ENCODE assay signal across 31 cellular contexts in genomic region chr1:172940170-172940855, GRCh38.
DNase-seq lines count a peak whose midpoint lies in the region; ATAC-seq, FAIRE-seq and TF ChIP-seq lines count a peak whose summit lies in the region.
"Had no signal": no experiment of that assay in that cellular context is flagged by ENCODE, and none has a peak within 500 bp of the region (broad histone marks: within the 10 kb centered on the region; RNA-seq: fewer than 3 reads in every experiment).

No MANE protein-coding gene starts in this region.

- no peak overlapping the region for H3K4me3 Mint-ChIP-seq in chondrocyte (ENCODE audit: unreplicated experiment)
- H3K4me3 Mint-ChIP-seq: activated CD4-positive, alpha-beta memory T cell treated with anti-CD3 and anti-CD28 coated beads, Interleukin-2, amount 10 ng/mL, durations not matched to agents 7 days and 5 days; activated naive CD8-positive, alpha-beta T cell treated with anti-CD3 and anti-CD28 coated beads, Interleukin-2, amount 50 U/mL, for 24 hours; WTC11 had no signal

- ATAC-seq in left lung = peak; percentile 18
- no peak for ATAC-seq in GM21528 (IDR thresholded peaks at IDR 0.05; ENCODE audit: low FRiP score, unreplicated experiment)
- ATAC-seq: activated naive CD8-positive, alpha-beta T cell treated with anti-CD3 and anti-CD28 coated beads, Interleukin-2, amount 50 U/mL, for 24 hours; Panc1; WTC11 had no signal

- no peak overlapping the region for H3K27ac ChIP-seq in left lung
- H3K27ac ChIP-seq: BLaER1, HL-60, right atrium auricular region, SK-N-MC, stomach, transverse colon had no signal

- no peak for TF ChIP-seq CTCF in chondrocyte (IDR thresholded peaks at IDR 0.05)
- no peak for TF ChIP-seq CTCF in left lung (IDR thresholded peaks at IDR 0.05)

- peak; percentile 75 for DNase-seq in A172 (ENCODE audit: low spot score)
- peak; percentile 77 for DNase-seq in M059J (ENCODE audit: low read depth)
- no peak for DNase-seq in chondrocyte (ENCODE audit: low spot score)
- DNase-seq in left lung = no peak
- no peak for DNase-seq in NCI-H1417 (lab: John Stamatoyannopoulos, UW)
- DNase-seq in central memory CD4-positive, alpha-beta T cell = no peak
- DNase-seq in frontal cortex (ENCODE audit: low spot score in 2 of 2) = no peak
- DNase-seq: activated CD4-positive, alpha-beta memory T cell treated with anti-CD3 and anti-CD28 coated beads, Interleukin-2, amount 10 ng/mL, durations not matched to agents 7 days and 5 days; activated effector memory CD4-positive, alpha-beta T cell treated with anti-CD3 and anti-CD28 coated beads, Interleukin-2, amount 50 U/mL, for 16 hours; activated naive CD8-positive, alpha-beta T cell treated with anti-CD3 and anti-CD28 coated beads, Interleukin-2, amount 50 U/mL, for 24 hours; activated T-cell treated with anti-CD3 and anti-CD28 coated beads for 4 hours; caudate nucleus; NCI-H1105 treated with DMSO at 0.1 percent for 48 hours; NCI-H2081 treated with DMSO at 0.1 percent for 48 hours; NCI-H446 treated with DMSO at 0.1 percent for 48 hours; NK-92 treated with Interleukin-12 subunit alpha and Interleukin-12 subunit beta, amount 100 ng/mL, for 24 hours; stimulated activated CD4-positive, alpha-beta T cell treated with anti-CD3 and anti-CD28 coated beads, Interleukin-15, amount 100 ng/mL, for 24 hours; stomach; T1000; transverse colon had no signal

- peaks cover 0 to 4% of the 10 kb centered on the region in 2 donors for H3K9me3 ChIP-seq in left lung
- H3K9me3 ChIP-seq: BLaER1, right atrium auricular region, stomach, transverse colon had no signal

- no peaks in the 10 kb centered on the region for H3K4me1 ChIP-seq in left lung
- H3K4me1 ChIP-seq: right atrium auricular region had no signal

- intact Hi-C loops in left lung (cut with DNase I) = no loop called here

- H3K27me3 Mint-ChIP-seq in chondrocyte (ENCODE audit: low read depth) = no peaks in the 10 kb centered on the region
- H3K27me3 Mint-ChIP-seq: activated CD4-positive, alpha-beta memory T cell treated with anti-CD3 and anti-CD28 coated beads, Interleukin-2, amount 10 ng/mL, durations not matched to agents 7 days and 5 days; activated naive CD8-positive, alpha-beta T cell treated with anti-CD3 and anti-CD28 coated beads, Interleukin-2, amount 50 U/mL, for 24 hours; IgD-negative memory B cell had no signal

- H3K27ac Mint-ChIP-seq in chondrocyte (ENCODE audit: unreplicated experiment) = peak overlapping the region; percentile 45
- H3K27ac Mint-ChIP-seq: activated CD4-positive, alpha-beta memory T cell treated with anti-CD3 and anti-CD28 coated beads, Interleukin-2, amount 10 ng/mL, durations not matched to agents 7 days and 5 days; activated naive CD8-positive, alpha-beta T cell treated with anti-CD3 and anti-CD28 coated beads, Interleukin-2, amount 50 U/mL, for 24 hours; WTC11 had no signal

- no peak for FAIRE-seq in frontal cortex (lab: Jason Lieb, UNC)
- FAIRE-seq: A204.1, H1 had no signal

- no peaks in the 10 kb centered on the region for H3K36me3 ChIP-seq in left lung
- H3K36me3 ChIP-seq: BLaER1, right atrium auricular region, stomach, transverse colon had no signal

- H3K27me3 ChIP-seq in left lung = no peaks in the 10 kb centered on the region
- H3K27me3 ChIP-seq: BLaER1, right atrium auricular region, stomach, transverse colon had no signal

- H3K4me3 ChIP-seq in left lung = no peak overlapping the region
- H3K4me3 ChIP-seq: BLaER1, right atrium auricular region, SK-N-MC, stomach, transverse colon had no signal

- H3K9me3 Mint-ChIP-seq in chondrocyte (ENCODE audit: low read depth) = no peaks in the 10 kb centered on the region
- H3K9me3 Mint-ChIP-seq: activated CD4-positive, alpha-beta memory T cell treated with anti-CD3 and anti-CD28 coated beads, Interleukin-2, amount 10 ng/mL, durations not matched to agents 7 days and 5 days had no signal

- peaks cover 39% of the 10 kb centered on the region for H3K4me1 Mint-ChIP-seq in chondrocyte (ENCODE audit: low read depth)
- H3K4me1 Mint-ChIP-seq: activated CD4-positive, alpha-beta memory T cell treated with anti-CD3 and anti-CD28 coated beads, Interleukin-2, amount 10 ng/mL, durations not matched to agents 7 days and 5 days; activated naive CD8-positive, alpha-beta T cell treated with anti-CD3 and anti-CD28 coated beads, Interleukin-2, amount 50 U/mL, for 24 hours; WTC11 had no signal

- no peaks in the 10 kb centered on the region for H3K36me3 Mint-ChIP-seq in chondrocyte (ENCODE audit: low read depth)
- H3K36me3 Mint-ChIP-seq: IgD-negative memory B cell, naive B cell, WTC11 had no signal

Comparison
In these comparisons a context has a peak if more than half of its experiments do, and no peak if none do; other contexts are left out.
1. DNase-seq: peak in A172 (single experiment) and M059J (single experiment); none in chondrocyte (single experiment), left lung (0 of 2), NCI-H1417 (0 of 3), central memory CD4-positive, alpha-beta T cell (single experiment) and frontal cortex (0 of 2).